2 cellular contexts compared by ENCODE assay signal in the genomic region with DNA sequence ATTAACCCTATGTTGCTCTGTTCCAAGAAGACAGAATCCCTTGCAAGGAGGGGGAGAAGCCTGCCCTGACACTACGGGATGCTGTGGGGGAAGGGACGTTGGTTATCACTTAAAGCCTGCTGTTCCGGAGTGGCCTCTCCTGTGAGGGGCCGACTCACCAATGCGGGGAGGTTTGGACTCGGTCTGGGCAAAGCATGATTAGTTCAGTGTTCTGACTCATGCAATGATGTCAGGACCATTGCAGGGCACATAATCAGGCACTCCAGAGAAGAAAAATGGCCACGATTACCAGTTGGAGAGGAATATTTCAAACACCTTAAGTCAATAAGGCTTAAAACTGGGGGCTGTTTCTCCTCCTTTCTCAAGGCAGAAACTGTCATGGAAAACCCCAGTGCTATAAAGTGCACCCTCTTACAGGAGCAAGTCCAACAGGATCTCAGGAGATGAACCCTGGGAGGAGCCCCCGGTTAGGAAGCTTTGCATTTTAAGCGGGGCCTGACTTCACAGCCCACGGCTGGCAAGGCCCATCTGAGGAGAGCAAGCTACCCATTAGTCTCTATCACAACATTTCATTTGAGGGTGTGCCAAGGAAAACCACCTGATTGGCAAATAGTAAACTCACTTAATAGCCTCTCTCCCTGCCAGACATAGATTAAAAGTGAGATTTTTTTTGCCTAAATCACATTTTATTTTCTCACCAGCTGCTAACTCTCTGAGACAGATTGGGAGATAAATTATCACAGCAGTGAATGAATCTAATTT.
TF ChIP-seq lines count a peak whose summit lies in the region.

No MANE protein-coding gene starts in this region.

TF ChIP-seq in GM23338, 12 proteins besides CTCF, POLR2A, EP300 and RAD21 (continued from another document and continues in another):
- no peak for TF ChIP-seq ZNF114 (CRISPR knock-in tag; IDR thresholded peaks at IDR 0.05)
- TF ChIP-seq, protein P1, sequence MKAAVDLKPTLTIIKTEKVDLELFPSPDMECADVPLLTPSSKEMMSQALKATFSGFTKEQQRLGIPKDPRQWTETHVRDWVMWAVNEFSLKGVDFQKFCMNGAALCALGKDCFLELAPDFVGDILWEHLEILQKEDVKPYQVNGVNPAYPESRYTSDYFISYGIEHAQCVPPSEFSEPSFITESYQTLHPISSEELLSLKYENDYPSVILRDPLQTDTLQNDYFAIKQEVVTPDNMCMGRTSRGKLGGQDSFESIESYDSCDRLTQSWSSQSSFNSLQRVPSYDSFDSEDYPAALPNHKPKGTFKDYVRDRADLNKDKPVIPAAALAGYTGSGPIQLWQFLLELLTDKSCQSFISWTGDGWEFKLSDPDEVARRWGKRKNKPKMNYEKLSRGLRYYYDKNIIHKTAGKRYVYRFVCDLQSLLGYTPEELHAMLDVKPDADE (IDR thresholded peaks at IDR 0.05) = no peak
- no peak for TF ChIP-seq EZH2phosphoT487 (IDR thresholded peaks at IDR 0.05; ENCODE audit: unreplicated experiment)
- no peak for TF ChIP-seq POLR2AphosphoS5 (IDR thresholded peaks at IDR 0.05; ENCODE audit: low read depth)
- no peak for TF ChIP-seq CREB1 (CRISPR knock-in tag; IDR thresholded peaks at IDR 0.05; ENCODE audit: low read depth)
- TF ChIP-seq, protein P2, sequence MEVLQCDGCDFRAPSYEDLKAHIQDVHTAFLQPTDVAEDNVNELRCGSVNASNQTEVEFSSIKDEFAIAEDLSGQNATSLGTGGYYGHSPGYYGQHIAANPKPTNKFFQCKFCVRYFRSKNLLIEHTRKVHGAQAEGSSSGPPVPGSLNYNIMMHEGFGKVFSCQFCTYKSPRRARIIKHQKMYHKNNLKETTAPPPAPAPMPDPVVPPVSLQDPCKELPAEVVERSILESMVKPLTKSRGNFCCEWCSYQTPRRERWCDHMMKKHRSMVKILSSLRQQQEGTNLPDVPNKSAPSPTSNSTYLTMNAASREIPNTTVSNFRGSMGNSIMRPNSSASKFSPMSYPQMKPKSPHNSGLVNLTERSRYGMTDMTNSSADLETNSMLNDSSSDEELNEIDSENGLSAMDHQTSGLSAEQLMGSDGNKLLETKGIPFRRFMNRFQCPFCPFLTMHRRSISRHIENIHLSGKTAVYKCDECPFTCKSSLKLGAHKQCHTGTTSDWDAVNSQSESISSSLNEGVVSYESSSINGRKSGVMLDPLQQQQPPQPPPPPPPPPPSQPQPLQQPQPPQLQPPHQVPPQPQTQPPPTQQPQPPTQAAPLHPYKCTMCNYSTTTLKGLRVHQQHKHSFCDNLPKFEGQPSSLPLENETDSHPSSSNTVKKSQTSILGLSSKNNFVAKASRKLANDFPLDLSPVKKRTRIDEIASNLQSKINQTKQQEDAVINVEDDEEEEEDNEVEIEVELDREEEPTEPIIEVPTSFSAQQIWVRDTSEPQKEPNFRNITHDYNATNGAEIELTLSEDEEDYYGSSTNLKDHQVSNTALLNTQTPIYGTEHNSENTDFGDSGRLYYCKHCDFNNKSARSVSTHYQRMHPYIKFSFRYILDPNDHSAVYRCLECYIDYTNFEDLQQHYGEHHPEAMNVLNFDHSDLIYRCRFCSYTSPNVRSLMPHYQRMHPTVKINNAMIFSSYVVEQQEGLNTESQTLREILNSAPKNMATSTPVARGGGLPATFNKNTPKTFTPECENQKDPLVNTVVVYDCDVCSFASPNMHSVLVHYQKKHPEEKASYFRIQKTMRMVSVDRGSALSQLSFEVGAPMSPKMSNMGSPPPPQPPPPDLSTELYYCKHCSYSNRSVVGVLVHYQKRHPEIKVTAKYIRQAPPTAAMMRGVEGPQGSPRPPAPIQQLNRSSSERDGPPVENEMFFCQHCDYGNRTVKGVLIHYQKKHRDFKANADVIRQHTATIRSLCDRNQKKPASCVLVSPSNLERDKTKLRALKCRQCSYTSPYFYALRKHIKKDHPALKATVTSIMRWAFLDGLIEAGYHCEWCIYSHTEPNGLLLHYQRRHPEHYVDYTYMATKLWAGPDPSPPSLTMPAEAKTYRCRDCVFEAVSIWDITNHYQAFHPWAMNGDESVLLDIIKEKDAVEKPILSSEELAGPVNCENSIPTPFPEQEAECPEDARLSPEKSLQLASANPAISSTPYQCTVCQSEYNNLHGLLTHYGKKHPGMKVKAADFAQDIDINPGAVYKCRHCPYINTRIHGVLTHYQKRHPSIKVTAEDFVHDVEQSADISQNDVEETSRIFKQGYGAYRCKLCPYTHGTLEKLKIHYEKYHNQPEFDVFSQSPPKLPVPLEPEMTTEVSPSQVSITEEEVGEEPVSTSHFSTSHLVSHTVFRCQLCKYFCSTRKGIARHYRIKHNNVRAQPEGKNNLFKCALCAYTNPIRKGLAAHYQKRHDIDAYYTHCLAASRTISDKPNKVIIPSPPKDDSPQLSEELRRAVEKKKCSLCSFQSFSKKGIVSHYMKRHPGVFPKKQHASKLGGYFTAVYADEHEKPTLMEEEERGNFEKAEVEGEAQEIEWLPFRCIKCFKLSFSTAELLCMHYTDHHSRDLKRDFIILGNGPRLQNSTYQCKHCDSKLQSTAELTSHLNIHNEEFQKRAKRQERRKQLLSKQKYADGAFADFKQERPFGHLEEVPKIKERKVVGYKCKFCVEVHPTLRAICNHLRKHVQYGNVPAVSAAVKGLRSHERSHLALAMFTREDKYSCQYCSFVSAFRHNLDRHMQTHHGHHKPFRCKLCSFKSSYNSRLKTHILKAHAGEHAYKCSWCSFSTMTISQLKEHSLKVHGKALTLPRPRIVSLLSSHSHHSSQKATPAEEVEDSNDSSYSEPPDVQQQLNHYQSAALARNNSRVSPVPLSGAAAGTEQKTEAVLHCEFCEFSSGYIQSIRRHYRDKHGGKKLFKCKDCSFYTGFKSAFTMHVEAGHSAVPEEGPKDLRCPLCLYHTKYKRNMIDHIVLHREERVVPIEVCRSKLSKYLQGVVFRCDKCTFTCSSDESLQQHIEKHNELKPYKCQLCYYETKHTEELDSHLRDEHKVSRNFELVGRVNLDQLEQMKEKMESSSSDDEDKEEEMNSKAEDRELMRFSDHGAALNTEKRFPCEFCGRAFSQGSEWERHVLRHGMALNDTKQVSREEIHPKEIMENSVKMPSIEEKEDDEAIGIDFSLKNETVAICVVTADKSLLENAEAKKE (CRISPR knock-in tag; IDR thresholded peaks at IDR 0.05) = no peak
- TF ChIP-seq EZH2 (IDR thresholded peaks at IDR 0.05; ENCODE audit: low read depth, unreplicated experiment) = no peak
- TF ChIP-seq, protein P3, sequence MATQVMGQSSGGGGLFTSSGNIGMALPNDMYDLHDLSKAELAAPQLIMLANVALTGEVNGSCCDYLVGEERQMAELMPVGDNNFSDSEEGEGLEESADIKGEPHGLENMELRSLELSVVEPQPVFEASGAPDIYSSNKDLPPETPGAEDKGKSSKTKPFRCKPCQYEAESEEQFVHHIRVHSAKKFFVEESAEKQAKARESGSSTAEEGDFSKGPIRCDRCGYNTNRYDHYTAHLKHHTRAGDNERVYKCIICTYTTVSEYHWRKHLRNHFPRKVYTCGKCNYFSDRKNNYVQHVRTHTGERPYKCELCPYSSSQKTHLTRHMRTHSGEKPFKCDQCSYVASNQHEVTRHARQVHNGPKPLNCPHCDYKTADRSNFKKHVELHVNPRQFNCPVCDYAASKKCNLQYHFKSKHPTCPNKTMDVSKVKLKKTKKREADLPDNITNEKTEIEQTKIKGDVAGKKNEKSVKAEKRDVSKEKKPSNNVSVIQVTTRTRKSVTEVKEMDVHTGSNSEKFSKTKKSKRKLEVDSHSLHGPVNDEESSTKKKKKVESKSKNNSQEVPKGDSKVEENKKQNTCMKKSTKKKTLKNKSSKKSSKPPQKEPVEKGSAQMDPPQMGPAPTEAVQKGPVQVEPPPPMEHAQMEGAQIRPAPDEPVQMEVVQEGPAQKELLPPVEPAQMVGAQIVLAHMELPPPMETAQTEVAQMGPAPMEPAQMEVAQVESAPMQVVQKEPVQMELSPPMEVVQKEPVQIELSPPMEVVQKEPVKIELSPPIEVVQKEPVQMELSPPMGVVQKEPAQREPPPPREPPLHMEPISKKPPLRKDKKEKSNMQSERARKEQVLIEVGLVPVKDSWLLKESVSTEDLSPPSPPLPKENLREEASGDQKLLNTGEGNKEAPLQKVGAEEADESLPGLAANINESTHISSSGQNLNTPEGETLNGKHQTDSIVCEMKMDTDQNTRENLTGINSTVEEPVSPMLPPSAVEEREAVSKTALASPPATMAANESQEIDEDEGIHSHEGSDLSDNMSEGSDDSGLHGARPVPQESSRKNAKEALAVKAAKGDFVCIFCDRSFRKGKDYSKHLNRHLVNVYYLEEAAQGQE (IDR thresholded peaks at IDR 0.05; ENCODE audit: unreplicated experiment) = no peak

TF ChIP-seq in K562, 482 proteins besides CTCF, POLR2A, EP300 and RAD21 (continued from another document and continues in another):
- no peak for TF ChIP-seq SMARCC2 (IDR thresholded peaks at IDR 0.05; ENCODE audit: low read depth)
- TF ChIP-seq RBM17 (IDR thresholded peaks at IDR 0.05; ENCODE audit: borderline replicate concordance, low read depth, low read length) = no peak
- no peak for TF ChIP-seq MTF1 (CRISPR knock-in tag; IDR thresholded peaks at IDR 0.05; ENCODE audit: borderline replicate concordance)
- peak; percentile 88 for TF ChIP-seq ARID1B (IDR thresholded peaks at IDR 0.05)
- TF ChIP-seq ETS2 (tag; IDR thresholded peaks at IDR 0.05; ENCODE audit: borderline replicate concordance, poor library complexity, severe bottlenecking) = no peak
- peak; percentile 89 for TF ChIP-seq JUN (IDR thresholded peaks at IDR 0.05; ENCODE audit: borderline replicate concordance, low read depth, low read length)
- TF ChIP-seq JUN (CRISPR knock-in tag; IDR thresholded peaks at IDR 0.05; ENCODE audit: borderline replicate concordance) = no peak
- TF ChIP-seq BRF1 (IDR thresholded peaks at IDR 0.05; ENCODE audit: borderline replicate concordance, extremely low read depth, insufficient read length) = no peak
- TF ChIP-seq ZSCAN32 (CRISPR knock-in tag; IDR thresholded peaks at IDR 0.05) = no peak
- TF ChIP-seq TEAD4 (IDR thresholded peaks at IDR 0.05; ENCODE audit: low read length) = peak; percentile 84
- no peak for TF ChIP-seq TEAD4 (CRISPR knock-in tag; IDR thresholded peaks at IDR 0.05; ENCODE audit: borderline replicate concordance)
- TF ChIP-seq E2F3 (CRISPR knock-in tag; IDR thresholded peaks at IDR 0.05) = no peak
- TF ChIP-seq HSF4 (CRISPR knock-in tag; IDR thresholded peaks at IDR 0.05; ENCODE audit: borderline replicate concordance) = no peak
- no peak for TF ChIP-seq SNRNP70 (optimal IDR thresholded peaks at IDR 0.05; ENCODE audit: low read depth, low read length)
- TF ChIP-seq ATF7 (IDR thresholded peaks at IDR 0.05) = peak; percentile 77; the same call in 1 of the 2 replicates
- TF ChIP-seq, protein P4, sequence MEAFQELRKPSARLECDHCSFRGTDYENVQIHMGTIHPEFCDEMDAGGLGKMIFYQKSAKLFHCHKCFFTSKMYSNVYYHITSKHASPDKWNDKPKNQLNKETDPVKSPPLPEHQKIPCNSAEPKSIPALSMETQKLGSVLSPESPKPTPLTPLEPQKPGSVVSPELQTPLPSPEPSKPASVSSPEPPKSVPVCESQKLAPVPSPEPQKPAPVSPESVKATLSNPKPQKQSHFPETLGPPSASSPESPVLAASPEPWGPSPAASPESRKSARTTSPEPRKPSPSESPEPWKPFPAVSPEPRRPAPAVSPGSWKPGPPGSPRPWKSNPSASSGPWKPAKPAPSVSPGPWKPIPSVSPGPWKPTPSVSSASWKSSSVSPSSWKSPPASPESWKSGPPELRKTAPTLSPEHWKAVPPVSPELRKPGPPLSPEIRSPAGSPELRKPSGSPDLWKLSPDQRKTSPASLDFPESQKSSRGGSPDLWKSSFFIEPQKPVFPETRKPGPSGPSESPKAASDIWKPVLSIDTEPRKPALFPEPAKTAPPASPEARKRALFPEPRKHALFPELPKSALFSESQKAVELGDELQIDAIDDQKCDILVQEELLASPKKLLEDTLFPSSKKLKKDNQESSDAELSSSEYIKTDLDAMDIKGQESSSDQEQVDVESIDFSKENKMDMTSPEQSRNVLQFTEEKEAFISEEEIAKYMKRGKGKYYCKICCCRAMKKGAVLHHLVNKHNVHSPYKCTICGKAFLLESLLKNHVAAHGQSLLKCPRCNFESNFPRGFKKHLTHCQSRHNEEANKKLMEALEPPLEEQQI (IDR thresholded peaks at IDR 0.05) = no peak
- peak; percentile 45; the same call in 1 of the 2 replicates for TF ChIP-seq PML (IDR thresholded peaks at IDR 0.05; ENCODE audit: low read length)
- TF ChIP-seq TRIM24 (IDR thresholded peaks at IDR 0.05) = peak; percentile 73 to 85
- no peak for TF ChIP-seq TCF7L2 (IDR thresholded peaks at IDR 0.05; ENCODE audit: low read depth, low read length)
- peak; percentile 65; the same call in 1 of the 2 replicates for TF ChIP-seq STAT5A (IDR thresholded peaks at IDR 0.05; ENCODE audit: borderline replicate concordance, low read length)
- no peak for TF ChIP-seq DIDO1 (tag; IDR thresholded peaks at IDR 0.05; ENCODE audit: low read depth)
- TF ChIP-seq, protein P5, sequence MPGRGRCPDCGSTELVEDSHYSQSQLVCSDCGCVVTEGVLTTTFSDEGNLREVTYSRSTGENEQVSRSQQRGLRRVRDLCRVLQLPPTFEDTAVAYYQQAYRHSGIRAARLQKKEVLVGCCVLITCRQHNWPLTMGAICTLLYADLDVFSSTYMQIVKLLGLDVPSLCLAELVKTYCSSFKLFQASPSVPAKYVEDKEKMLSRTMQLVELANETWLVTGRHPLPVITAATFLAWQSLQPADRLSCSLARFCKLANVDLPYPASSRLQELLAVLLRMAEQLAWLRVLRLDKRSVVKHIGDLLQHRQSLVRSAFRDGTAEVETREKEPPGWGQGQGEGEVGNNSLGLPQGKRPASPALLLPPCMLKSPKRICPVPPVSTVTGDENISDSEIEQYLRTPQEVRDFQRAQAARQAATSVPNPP (IDR thresholded peaks at IDR 0.05; ENCODE audit: borderline replicate concordance, insufficient read depth, insufficient read length) = no peak
- TF ChIP-seq NR2F6 (CRISPR knock-in tag; IDR thresholded peaks at IDR 0.05) = no peak
- peak; percentile 46; the same call in 1 of the 2 replicates for TF ChIP-seq RNF2 (IDR thresholded peaks at IDR 0.05)
- TF ChIP-seq SRSF3 (IDR thresholded peaks at IDR 0.05; ENCODE audit: insufficient read depth, low read length) = no peak
- TF ChIP-seq JUND (IDR thresholded peaks at IDR 0.05; ENCODE audit: borderline replicate concordance, low read depth, low read length) = peak; percentile 84
- TF ChIP-seq JUND (tag; IDR thresholded peaks at IDR 0.05; ENCODE audit: borderline replicate concordance, low read depth, low read length) = peak; percentile 71; the same call in 2 of the 3 replicates
- TF ChIP-seq CBX1 (IDR thresholded peaks at IDR 0.05; ENCODE audit: low read depth) = no peak
- TF ChIP-seq ZNF584 (CRISPR knock-in tag; IDR thresholded peaks at IDR 0.05; ENCODE audit: low read depth) = 0 out of 2 replicates have a peak, but pooled peaks have one; percentile 67
- TF ChIP-seq SMARCE1 (IDR thresholded peaks at IDR 0.05) = peak; percentile 73
- no peak for TF ChIP-seq SIN3B (IDR thresholded peaks at IDR 0.05; ENCODE audit: low read depth)
- no peak for TF ChIP-seq FOXA1 (IDR thresholded peaks at IDR 0.05; ENCODE audit: borderline replicate concordance)
- TF ChIP-seq OTX1 (CRISPR knock-in tag; IDR thresholded peaks at IDR 0.05) = no peak
- TF ChIP-seq, protein P6, sequence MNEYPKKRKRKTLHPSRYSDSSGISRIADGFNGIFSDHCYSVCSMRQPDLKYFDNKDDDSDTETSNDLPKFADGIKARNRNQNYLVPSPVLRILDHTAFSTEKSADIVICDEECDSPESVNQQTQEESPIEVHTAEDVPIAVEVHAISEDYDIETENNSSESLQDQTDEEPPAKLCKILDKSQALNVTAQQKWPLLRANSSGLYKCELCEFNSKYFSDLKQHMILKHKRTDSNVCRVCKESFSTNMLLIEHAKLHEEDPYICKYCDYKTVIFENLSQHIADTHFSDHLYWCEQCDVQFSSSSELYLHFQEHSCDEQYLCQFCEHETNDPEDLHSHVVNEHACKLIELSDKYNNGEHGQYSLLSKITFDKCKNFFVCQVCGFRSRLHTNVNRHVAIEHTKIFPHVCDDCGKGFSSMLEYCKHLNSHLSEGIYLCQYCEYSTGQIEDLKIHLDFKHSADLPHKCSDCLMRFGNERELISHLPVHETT (CRISPR knock-in tag; conservative IDR thresholded peaks at IDR 0.05 in 1 of 2, IDR thresholded peaks at IDR 0.05 in 1 of 2) = 0 out of 4 replicates have a peak, but pooled peaks of 1 of the 2 experiments have one; percentile 25
- TF ChIP-seq ATF1 (CRISPR knock-in tag; IDR thresholded peaks at IDR 0.05) = no peak
- 0 out of 2 replicates have a peak, but pooled peaks have one; percentile 15 for TF ChIP-seq ATF1 (tag; IDR thresholded peaks at IDR 0.05)
- TF ChIP-seq RFX1 (IDR thresholded peaks at IDR 0.05) = no peak
